ENCODE assay signal across 9 cellular contexts in the genomic region with DNA sequence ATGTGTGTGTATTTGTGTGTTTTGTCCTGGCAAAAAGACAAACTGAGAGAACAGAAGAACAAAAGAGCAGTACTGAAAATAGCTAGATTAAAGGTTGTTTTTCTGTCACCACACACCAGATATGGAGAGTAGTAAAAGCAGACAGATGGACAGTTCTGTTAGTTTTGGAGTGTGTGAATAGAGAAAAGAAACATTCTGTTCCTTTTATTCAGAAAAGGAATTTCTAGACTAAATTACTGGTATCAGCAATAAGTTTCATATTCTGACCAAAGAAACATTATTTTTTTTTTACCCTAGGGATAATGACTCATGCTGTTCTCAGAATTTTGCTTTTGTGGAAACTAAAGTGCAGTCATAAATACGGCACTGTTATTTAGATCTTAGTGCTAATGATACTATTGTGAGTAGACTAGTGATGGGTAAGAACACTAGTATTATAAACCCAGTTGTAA. TPM values are rescaled to one million over a fixed set of nuclear protein-coding genes. Genes with fewer than 3 reads are reported as not detected.
A peak's percentile ranks its signal among the peaks of the same experiment; 100 is the strongest.
DNase-seq lines count a peak whose midpoint lies in the region; ATAC-seq, FAIRE-seq and TF ChIP-seq lines count a peak whose summit lies in the region.
"Had no signal": no experiment of that assay in that cellular context is flagged by ENCODE, and none has a peak within 500 bp of the region (broad histone marks: within the 10 kb centered on the region; RNA-seq: fewer than 3 reads in every experiment).

No MANE protein-coding gene starts in this region.

- POLR2A ChIA-PET in WTC11 (lab: Charles Lee), result no interaction called here

- CTCF ChIA-PET in activated naive CD4-positive, alpha-beta T cell treated with anti-CD3 and anti-CD28 coated beads, Interleukin-2, amount 10 ng/mL, durations not matched to agents 7 days and 5 days (lab: Charles Lee), result no interaction called here
- CTCF ChIA-PET in WTC11 (lab: Charles Lee), result no interaction called here

- FAIRE-seq in colon (lab: Jason Lieb, UNC), result peak; percentile 72

- peak; percentile 83 to 90 for ATAC-seq in activated naive CD4-positive, alpha-beta T cell treated with anti-CD3 and anti-CD28 coated beads, Interleukin-2, amount 50 U/mL, for 72 hours
- peak; percentile 73 for ATAC-seq in HG03439 (IDR thresholded peaks at IDR 0.05; ENCODE audit: unreplicated experiment)
- peak; percentile 81 for ATAC-seq in gastrocnemius medialis
- no peak for ATAC-seq in WTC11

- no peaks in the 10 kb centered on the region for H3K9me3 Mint-ChIP-seq in activated naive CD4-positive, alpha-beta T cell treated with anti-CD3 and anti-CD28 coated beads, Interleukin-2, amount 50 U/mL, for 72 hours
- H3K9me3 Mint-ChIP-seq in activated naive CD4-positive, alpha-beta T cell treated with anti-CD3 and anti-CD28 coated beads, Interleukin-2, amount 10 ng/mL, durations not matched to agents 7 days and 5 days, result no peaks in the 10 kb centered on the region
- no peaks in the 10 kb centered on the region for H3K9me3 Mint-ChIP-seq in WTC11

- no peaks in the 10 kb centered on the region for H3K27me3 Mint-ChIP-seq in activated naive CD4-positive, alpha-beta T cell treated with anti-CD3 and anti-CD28 coated beads, Interleukin-2, amount 10 ng/mL, durations not matched to agents 7 days and 5 days
- no peaks in the 10 kb centered on the region for H3K27me3 Mint-ChIP-seq in WTC11 (ENCODE audit: low read depth)

- H3K4me3 ChIP-seq in gastrocnemius medialis, result no peak overlapping the region

- no peak overlapping the region for H3K27ac Mint-ChIP-seq in activated naive CD4-positive, alpha-beta T cell treated with anti-CD3 and anti-CD28 coated beads, Interleukin-2, amount 50 U/mL, for 72 hours
- no peak overlapping the region for H3K27ac Mint-ChIP-seq in activated naive CD4-positive, alpha-beta T cell treated with anti-CD3 and anti-CD28 coated beads, Interleukin-2, amount 10 ng/mL, durations not matched to agents 7 days and 5 days
- H3K27ac Mint-ChIP-seq in WTC11, result no peak overlapping the region

- H3K9me3 ChIP-seq in gastrocnemius medialis, result no peaks in the 10 kb centered on the region

- DNase-seq in activated naive CD4-positive, alpha-beta T cell treated with anti-CD3 and anti-CD28 coated beads, Interleukin-2, amount 50 U/mL, for 72 hours (ENCODE audit: low spot score in 2 of 2), result no peak
- no peak for DNase-seq in activated naive CD4-positive, alpha-beta T cell treated with anti-CD3 and anti-CD28 coated beads, Interleukin-2, amount 10 ng/mL, durations not matched to agents 7 days and 5 days
- DNase-seq in gastrocnemius medialis (no peak), WTC11 (ENCODE audit: low spot score) (no peak), SW480 (ENCODE audit: low spot score) (no peak), NCI-H82 (lab: John Stamatoyannopoulos, UW) (no peak)

- no peaks in the 10 kb centered on the region for H3K36me3 ChIP-seq in gastrocnemius medialis

- no peaks in the 10 kb centered on the region for H3K27me3 ChIP-seq in gastrocnemius medialis

- TF ChIP-seq CTCF in gastrocnemius medialis (IDR thresholded peaks at IDR 0.05 in 4 of 5, conservative IDR thresholded peaks at IDR 0.05 in 1 of 5) (no peak), WTC11 (IDR thresholded peaks at IDR 0.05) (no peak)

- H3K4me3 Mint-ChIP-seq in activated naive CD4-positive, alpha-beta T cell treated with anti-CD3 and anti-CD28 coated beads, Interleukin-2, amount 10 ng/mL, durations not matched to agents 7 days and 5 days, result no peak overlapping the region
- no peak overlapping the region for H3K4me3 Mint-ChIP-seq in WTC11

- H3K36me3 Mint-ChIP-seq in activated naive CD4-positive, alpha-beta T cell treated with anti-CD3 and anti-CD28 coated beads, Interleukin-2, amount 50 U/mL, for 72 hours, result no peaks in the 10 kb centered on the region
- H3K36me3 Mint-ChIP-seq in activated naive CD4-positive, alpha-beta T cell treated with anti-CD3 and anti-CD28 coated beads, Interleukin-2, amount 10 ng/mL, durations not matched to agents 7 days and 5 days, result no peaks in the 10 kb centered on the region
- no peaks in the 10 kb centered on the region for H3K36me3 Mint-ChIP-seq in WTC11

- peaks cover 6% of the 10 kb centered on the region for H3K4me1 Mint-ChIP-seq in activated naive CD4-positive, alpha-beta T cell treated with anti-CD3 and anti-CD28 coated beads, Interleukin-2, amount 10 ng/mL, durations not matched to agents 7 days and 5 days
- peaks cover 23% of the 10 kb centered on the region for H3K4me1 Mint-ChIP-seq in WTC11

- H3K27ac ChIP-seq in gastrocnemius medialis, result peak overlapping the region; percentile 52 to 72 (median 67)
- H3K27ac ChIP-seq: C4-2B had no signal

- in situ Hi-C loops in gastrocnemius medialis (cut with MboI; ENCODE audit: low sequenced_read_pairs in 4 of 4), result no loop called here

- intact Hi-C loops in gastrocnemius medialis (cut with DNase I; ENCODE audit: low total_unique reads), result loop anchor here (5.0 kb wide), 1 partner anchor 34 kb away; a partner anchor contains a TSS

- peak in 1 of 2 donors; percentile 6 for TF ChIP-seq POLR2A in gastrocnemius medialis (IDR thresholded peaks at IDR 0.05)

- peaks cover 62 to 68% of the 10 kb centered on the region in 2 donors for H3K4me1 ChIP-seq in gastrocnemius medialis

TF ChIP-seq in WTC11, 78 proteins besides CTCF, POLR2A, EP300 and RAD21:
- no peak for TF ChIP-seq ESRRA (CRISPR knock-in tag; IDR thresholded peaks at IDR 0.05; ENCODE audit: borderline replicate concordance)
- TF ChIP-seq SP1 (CRISPR knock-in tag; conservative IDR thresholded peaks at IDR 0.05), result no peak
- no peak for TF ChIP-seq ZNF317 (CRISPR knock-in tag; IDR thresholded peaks at IDR 0.05; ENCODE audit: borderline replicate concordance, low read depth)
- TF ChIP-seq, protein P1, sequence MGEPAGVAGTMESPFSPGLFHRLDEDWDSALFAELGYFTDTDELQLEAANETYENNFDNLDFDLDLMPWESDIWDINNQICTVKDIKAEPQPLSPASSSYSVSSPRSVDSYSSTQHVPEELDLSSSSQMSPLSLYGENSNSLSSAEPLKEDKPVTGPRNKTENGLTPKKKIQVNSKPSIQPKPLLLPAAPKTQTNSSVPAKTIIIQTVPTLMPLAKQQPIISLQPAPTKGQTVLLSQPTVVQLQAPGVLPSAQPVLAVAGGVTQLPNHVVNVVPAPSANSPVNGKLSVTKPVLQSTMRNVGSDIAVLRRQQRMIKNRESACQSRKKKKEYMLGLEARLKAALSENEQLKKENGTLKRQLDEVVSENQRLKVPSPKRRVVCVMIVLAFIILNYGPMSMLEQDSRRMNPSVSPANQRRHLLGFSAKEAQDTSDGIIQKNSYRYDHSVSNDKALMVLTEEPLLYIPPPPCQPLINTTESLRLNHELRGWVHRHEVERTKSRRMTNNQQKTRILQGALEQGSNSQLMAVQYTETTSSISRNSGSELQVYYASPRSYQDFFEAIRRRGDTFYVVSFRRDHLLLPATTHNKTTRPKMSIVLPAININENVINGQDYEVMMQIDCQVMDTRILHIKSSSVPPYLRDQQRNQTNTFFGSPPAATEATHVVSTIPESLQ (CRISPR knock-in tag; IDR thresholded peaks at IDR 0.05), result no peak
- TF ChIP-seq SMAD4 (CRISPR knock-in tag; IDR thresholded peaks at IDR 0.05), result no peak
- TF ChIP-seq PRRX2 (CRISPR knock-in tag; IDR thresholded peaks at IDR 0.05), result no peak
- TF ChIP-seq FOXJ3 (CRISPR knock-in tag; IDR thresholded peaks at IDR 0.05; ENCODE audit: borderline replicate concordance), result no peak
- no peak for TF ChIP-seq ELF4 (CRISPR knock-in tag; IDR thresholded peaks at IDR 0.05; ENCODE audit: low read depth)
- no peak for TF ChIP-seq ZNF232 (CRISPR knock-in tag; IDR thresholded peaks at IDR 0.05)

RNA-seq across cellular contexts. Expression of a gene that starts 32.9 kb away (rescaled TPM):
- total RNA-seq in activated naive CD4-positive, alpha-beta T cell treated with anti-CD3 and anti-CD28 coated beads, Interleukin-2, amount 50 U/mL, for 72 hours, result 10 to 100 TPM in 1 of 2 donors, 1 to 10 TPM in 1; 9.0 to 16.0 TPM
- total RNA-seq in gastrocnemius medialis (10 to 100 TPM; 16.0 to 29.4 (median 23.1) TPM), WTC11 (2021) (9.4 to 10.5 TPM (median 10.1 TPM) in 3 replicates)
